Comparison of ENCODE assay signal across 8 cellular contexts in the genomic region with DNA sequence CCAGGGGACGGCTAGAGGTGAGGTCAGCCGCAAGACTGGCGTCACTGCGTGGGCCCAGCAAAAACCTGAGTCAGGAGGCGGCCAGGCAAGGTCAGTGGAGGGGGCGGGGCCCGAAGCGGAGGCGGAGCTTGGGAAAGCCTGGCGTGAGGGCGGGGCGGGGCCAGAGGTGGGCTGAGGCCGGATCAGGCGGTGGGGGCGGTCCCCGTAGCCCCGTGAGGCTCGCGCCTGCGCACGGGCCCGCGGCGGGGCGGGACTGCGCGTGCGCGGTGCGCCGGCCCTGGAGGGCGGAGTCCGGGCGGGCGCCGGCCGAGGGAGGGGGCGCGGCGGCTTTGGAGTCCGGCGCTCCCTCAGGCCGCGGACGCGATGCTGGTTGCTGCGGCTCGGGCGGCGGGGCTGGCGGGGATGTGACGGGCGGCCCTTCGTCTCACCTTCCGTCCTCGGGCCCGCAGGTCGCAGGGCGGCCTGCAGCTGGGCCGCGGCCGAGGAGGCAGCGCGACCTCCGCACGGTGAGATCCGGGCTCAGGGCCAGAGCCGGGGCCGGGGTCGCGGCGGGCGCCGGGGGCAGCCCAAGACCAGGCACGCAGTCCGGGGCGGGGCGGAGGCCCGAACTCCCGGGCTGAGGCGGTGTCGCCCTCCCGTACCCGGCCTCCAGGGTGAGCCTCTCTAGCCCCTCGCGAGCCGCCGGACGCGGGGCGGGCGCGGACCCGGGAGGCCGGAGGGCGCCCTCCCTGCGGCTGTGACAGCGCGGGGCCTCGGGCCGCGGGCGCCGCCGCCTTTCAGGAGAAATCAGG. TPM values are rescaled to one million over a fixed set of nuclear protein-coding genes. Genes with fewer than 3 reads are reported as not detected.
DNase-seq lines count a peak whose midpoint lies in the region; ATAC-seq and TF ChIP-seq lines count a peak whose summit lies in the region.

A gene with protein sequence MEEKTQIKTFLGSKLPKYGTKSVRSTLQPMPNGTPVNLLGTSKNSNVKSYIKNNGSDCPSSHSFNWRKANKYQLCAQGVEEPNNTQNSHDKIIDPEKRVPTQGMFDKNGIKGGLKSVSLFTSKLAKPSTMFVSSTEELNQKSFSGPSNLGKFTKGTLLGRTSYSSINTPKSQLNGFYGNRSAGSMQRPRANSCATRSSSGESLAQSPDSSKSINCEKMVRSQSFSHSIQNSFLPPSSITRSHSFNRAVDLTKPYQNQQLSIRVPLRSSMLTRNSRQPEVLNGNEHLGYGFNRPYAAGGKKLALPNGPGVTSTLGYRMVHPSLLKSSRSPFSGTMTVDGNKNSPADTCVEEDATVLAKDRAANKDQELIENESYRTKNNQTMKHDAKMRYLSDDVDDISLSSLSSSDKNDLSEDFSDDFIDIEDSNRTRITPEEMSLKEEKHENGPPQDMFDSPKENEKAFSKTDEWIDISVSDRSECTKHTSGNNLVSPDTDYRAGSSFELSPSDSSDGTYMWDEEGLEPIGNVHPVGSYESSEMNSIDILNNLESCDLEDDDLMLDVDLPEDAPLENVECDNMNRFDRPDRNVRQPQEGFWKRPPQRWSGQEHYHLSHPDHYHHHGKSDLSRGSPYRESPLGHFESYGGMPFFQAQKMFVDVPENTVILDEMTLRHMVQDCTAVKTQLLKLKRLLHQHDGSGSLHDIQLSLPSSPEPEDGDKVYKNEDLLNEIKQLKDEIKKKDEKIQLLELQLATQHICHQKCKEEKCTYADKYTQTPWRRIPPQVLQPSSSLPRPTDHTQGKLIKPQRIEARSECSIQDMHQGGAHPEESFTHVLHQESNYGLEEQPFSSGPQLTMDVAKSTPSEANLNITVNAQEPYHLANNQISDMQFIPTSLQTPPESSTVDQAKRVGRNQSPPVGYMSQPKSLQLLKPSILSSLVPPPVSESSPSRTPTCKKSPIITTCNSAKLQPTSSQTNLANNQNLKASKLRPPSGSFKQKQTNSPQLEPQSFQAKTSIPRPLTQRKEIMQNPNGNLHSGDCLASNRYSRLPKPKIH (plus strand): TSS at position 287 of the 791 bp plus-strand sequence. CDS start 42,464 bp downstream, outside the sequence.

- H3K27me3 ChIP-seq in kidney epithelial cell (ENCODE audit: control insufficient read depth, insufficient read depth, low read length), result no peaks in the 10 kb centered on the region

- H3K36me3 ChIP-seq in kidney epithelial cell (ENCODE audit: control insufficient read depth, insufficient read depth, low read length), result no peaks in the 10 kb centered on the region

- H3K4me3 ChIP-seq in kidney epithelial cell (ENCODE audit: low read depth, low read length), result peak within 1 kb of the TSS; percentile 59

- ATAC-seq in GM18868 (IDR thresholded peaks at IDR 0.05; ENCODE audit: unreplicated experiment) (peak; percentile 69), HG03103 (IDR thresholded peaks at IDR 0.05; ENCODE audit: low read depth, unreplicated experiment) (peak; percentile 69)

- DNase-seq in AG09319 (ENCODE audit: extremely low read depth, low read depth) (peak; percentile 78), NCI-H345 treated with DMSO at 0.1 percent for 48 hours (lab: John Stamatoyannopoulos, UW; ENCODE audit: unreplicated experiment) (peak; percentile 57), cerebellar nuclear complex (lab: John Stamatoyannopoulos, UW) (peak; percentile 78), kidney epithelial cell (ENCODE audit: low read depth) (peak; percentile 85)
- DNase-seq in activated CD4-positive, alpha-beta T cell treated with anti-CD3 and anti-CD28 coated beads for 1 hour, result peak; percentile 83
- DNase-seq in stimulated activated CD4-positive, alpha-beta T cell treated with anti-CD3 and anti-CD28 coated beads, Interleukin-15, amount 100 ng/mL, for 24 hours, result peak; percentile 98

- TF ChIP-seq CTCF in AG09319 (IDR thresholded peaks at IDR 0.05; ENCODE audit: low read depth, low read length) (no peak), kidney epithelial cell (IDR thresholded peaks at IDR 0.05; ENCODE audit: insufficient read depth, low read length, poor library complexity, severe bottlenecking) (no peak)

RNA-seq across cellular contexts. Expression of the gene that starts here (rescaled TPM):
- total RNA-seq in kidney epithelial cell, result 28.0 and 28.6 TPM in 2 replicates

Comparison
In these comparisons a context has a peak if more than half of its experiments do, and no peak if none do; other contexts are left out.
1. Peak in every context shown above with its lines: DNase-seq, ATAC-seq and H3K4me3 ChIP-seq.